Comparison of ENCODE assay signal across 9 cellular contexts in the genomic region with DNA sequence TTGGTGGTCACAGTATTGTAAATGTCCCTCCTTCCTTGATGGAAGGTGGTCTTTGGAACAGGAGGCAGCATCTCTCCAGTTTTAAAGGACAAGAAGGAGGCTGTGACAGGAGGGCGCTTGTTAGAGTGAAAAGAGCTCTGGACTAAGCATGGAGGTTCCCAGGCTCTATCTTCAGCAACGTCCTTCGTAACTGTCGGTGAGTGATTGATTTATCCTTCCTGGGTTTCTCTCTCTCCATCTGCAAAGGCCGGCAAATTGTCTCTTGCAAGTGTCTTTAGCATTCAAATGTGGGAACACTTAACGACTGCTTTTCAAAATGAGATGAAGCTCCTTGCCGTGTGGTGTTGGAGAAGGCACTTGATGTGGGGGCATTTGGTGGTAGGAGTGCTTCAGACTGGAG. TPM values are rescaled to one million over a fixed set of nuclear protein-coding genes. Genes with fewer than 3 reads are reported as not detected.
"Had no signal": no experiment of that assay in that cellular context is flagged by ENCODE, and none has a peak within 500 bp of the region (broad histone marks: within the 10 kb centered on the region; RNA-seq: fewer than 3 reads in every experiment).

No MANE protein-coding gene starts in this region.

- FAIRE-seq: G401.6, GM12878, GM12891, GM12892, GM18507, GM19239 had no signal

- H3K4me3 ChIP-seq: GM12878 had no signal

- DNase-seq: GDM1, GF-D8 had no signal

- ATAC-seq: GM12878 had no signal

RNA-seq across cellular contexts. Expression of a gene that starts 15.2 kb away (rescaled TPM):
- total RNA-seq: G401 had no signal

RNA-seq across cellular contexts. Expression of a gene that starts 27.9 kb away (rescaled TPM):
- total RNA-seq: G401 had no signal
